ENCODE assay signal across 19 cellular contexts in genomic region chr5:81657386-81657785, GRCh38.
DNase-seq lines count a peak whose midpoint lies in the region; ATAC-seq and TF ChIP-seq lines count a peak whose summit lies in the region.
"Had no signal": no experiment of that assay in that cellular context is flagged by ENCODE, and none has a peak within 500 bp of the region (broad histone marks: within the 10 kb centered on the region; RNA-seq: fewer than 3 reads in every experiment).

No MANE protein-coding gene starts in this region.

- no peaks in the 10 kb centered on the region for H3K27me3 ChIP-seq in SK-N-SH (ENCODE audit: insufficient read depth)
- no peaks in the 10 kb centered on the region for H3K27me3 ChIP-seq in transverse colon
- no peaks in the 10 kb centered on the region for H3K27me3 ChIP-seq in neuronal stem cell (ENCODE audit: control insufficient read depth in 3 of 3, insufficient read depth in 3 of 3, low read depth in 1 of 3, low read length in 3 of 3)
- H3K27me3 ChIP-seq: stomach, uterus had no signal

- H3K36me3 ChIP-seq in SK-N-SH (replicated peaks in 1 of 2; ENCODE audit: control insufficient read depth in 1 of 2, insufficient read depth in 2 of 2, low read length in 1 of 2) = no peaks in the 10 kb centered on the region
- no peaks in the 10 kb centered on the region for H3K36me3 ChIP-seq in transverse colon
- H3K36me3 ChIP-seq in neuronal stem cell (replicated peaks in 1 of 2; ENCODE audit: control insufficient read depth in 2 of 2, insufficient read depth in 2 of 2, low read length in 2 of 2) = peaks cover 0 to 32% of the 10 kb centered on the region in 2 donors
- H3K36me3 ChIP-seq: stomach, uterus had no signal

- no peak overlapping the region for H3K4me3 Mint-ChIP-seq in chondrocyte (ENCODE audit: unreplicated experiment)
- H3K4me3 Mint-ChIP-seq: activated CD8-positive, alpha-beta memory T cell treated with anti-CD3 and anti-CD28 coated beads, Interleukin-2, amount 10 ng/mL, durations not matched to agents 7 days and 5 days; CD4-positive, alpha-beta T cell; memory B cell; neural crest cell; T-helper 2 cell treated with Interferon-gamma antibody and Interleukin-4, amounts not matched to agents 5 μg/mL and 100 μg/mL, for 36 hours had no signal

- H3K18ac ChIP-seq in neuronal stem cell (ENCODE audit: low read length) = no peak overlapping the region

- no peak for TF ChIP-seq CTCF in SK-N-SH (IDR thresholded peaks at IDR 0.05)
- no peak for TF ChIP-seq CTCF in fibroblast of mammary gland (conservative IDR thresholded peaks at IDR 0.05; ENCODE audit: control insufficient read depth, insufficient read depth, low read depth, low read length)
- TF ChIP-seq CTCF in transverse colon (IDR thresholded peaks at IDR 0.05) = no peak
- TF ChIP-seq CTCF in chondrocyte (IDR thresholded peaks at IDR 0.05) = no peak
- no peak for TF ChIP-seq CTCF in coronary artery (IDR thresholded peaks at IDR 0.05)

- H2BK15ac ChIP-seq in neuronal stem cell (ENCODE audit: low read length) = no peak overlapping the region

- H3K9me2 ChIP-seq in SK-N-SH = no peaks in the 10 kb centered on the region

- no peak for TF ChIP-seq POLR2A in transverse colon (IDR thresholded peaks at IDR 0.05)

- no peak for ATAC-seq in SK-N-SH treated with all-trans-retinoic acid at 6 μM for 48 hours
- ATAC-seq: activated CD8-positive, alpha-beta memory T cell treated with anti-CD3 and anti-CD28 coated beads, Interleukin-2, amount 10 ng/mL, durations not matched to agents 7 days and 5 days had no signal

- no peak for TF ChIP-seq RAD21 in SK-N-SH (IDR thresholded peaks at IDR 0.05; ENCODE audit: low read length)

- H3K14ac ChIP-seq in neuronal stem cell (ENCODE audit: low read length) = no peak overlapping the region

- H3K79me1 ChIP-seq in neuronal stem cell (ENCODE audit: low read depth, low read length) = peaks cover 1% of the 10 kb centered on the region

- POLR2A ChIA-PET in SK-N-SH (lab: Yijun Ruan, JAX) = no interaction called here

- peaks cover 13% of the 10 kb centered on the region for H3K4me1 Mint-ChIP-seq in chondrocyte (ENCODE audit: low read depth)
- H3K4me1 Mint-ChIP-seq: activated CD8-positive, alpha-beta memory T cell treated with anti-CD3 and anti-CD28 coated beads, Interleukin-2, amount 10 ng/mL, durations not matched to agents 7 days and 5 days; neural crest cell had no signal

- H3K36me3 Mint-ChIP-seq in chondrocyte (ENCODE audit: low read depth) = peaks cover 2% of the 10 kb centered on the region

- TF ChIP-seq EP300 in SK-N-SH (IDR thresholded peaks at IDR 0.05; ENCODE audit: borderline replicate concordance in 1 of 2, low read depth in 1 of 2, low read length in 1 of 2) (no peak), transverse colon (IDR thresholded peaks at IDR 0.05; ENCODE audit: low read depth) (no peak)

- H2AK5ac ChIP-seq in neuronal stem cell (ENCODE audit: low read depth, low read length) = no peak overlapping the region

- no peak overlapping the region for H4K8ac ChIP-seq in neuronal stem cell (ENCODE audit: low read depth, low read length)

- H3K79me2 ChIP-seq in SK-N-SH (ENCODE audit: insufficient read depth) = no peaks in the 10 kb centered on the region; the same call in 1 of the 2 replicates

- CTCF ChIA-PET in SK-N-SH (lab: Yijun Ruan, JAX) = interaction anchor here (0.8 kb wide), 1 partner anchor 16 kb away, joined by 3 read pairs; no protein-coding TSS in a partner anchor

- peaks cover 3% of the 10 kb centered on the region for H3F3A ChIP-seq in SK-N-SH (replicated peaks; ENCODE audit: insufficient read depth)

- H2AFZ ChIP-seq in SK-N-SH (ENCODE audit: low read depth) (no peak overlapping the region), neuronal stem cell (ENCODE audit: low read length) (no peak overlapping the region)

- no peak overlapping the region for H3K23ac ChIP-seq in neuronal stem cell (ENCODE audit: low read depth, low read length, poor library complexity)

- no peak overlapping the region for H3K27ac ChIP-seq in SK-N-SH (ENCODE audit: low read depth in 2 of 2, low read length in 1 of 2)
- H3K27ac ChIP-seq in transverse colon = peak overlapping the region in 2 of 4 donors; percentile 26 to 36
- no peak overlapping the region for H3K27ac ChIP-seq in coronary artery
- no peak overlapping the region for H3K27ac ChIP-seq in neuronal stem cell (replicated peaks; ENCODE audit: low read length)
- H3K27ac ChIP-seq: stomach, uterus had no signal

- H4K20me1 ChIP-seq in SK-N-SH (ENCODE audit: insufficient read depth) = no peaks in the 10 kb centered on the region; the same call in 1 of the 2 replicates

- no peak overlapping the region for H2BK120ac ChIP-seq in neuronal stem cell (ENCODE audit: low read depth, low read length)

- peak; percentile 28 for DNase-seq in SK-N-SH
- DNase-seq in NCI-H69 (lab: John Stamatoyannopoulos, UW) = peak; percentile 88
- peak; percentile 5 for DNase-seq in fibroblast of mammary gland (ENCODE audit: low read depth)
- peak; percentile 44 for DNase-seq in transverse colon
- DNase-seq in chondrocyte (ENCODE audit: low spot score) = no peak
- no peak for DNase-seq in coronary artery (ENCODE audit: low spot score)
- no peak for DNase-seq in neuronal stem cell (ENCODE audit: low spot score)
- DNase-seq: activated CD4-positive, CD25-positive, alpha-beta regulatory T cell treated with anti-CD3 and anti-CD28 coated beads, Interleukin-2, amount 50 U/mL, for 72 hours; activated CD8-positive, alpha-beta memory T cell treated with anti-CD3 and anti-CD28 coated beads, Interleukin-2, amount 10 ng/mL, durations not matched to agents 7 days and 5 days; aorta; CD4-positive, alpha-beta T cell; GDM1; MV-4-11; stomach; uterus had no signal

- no peak overlapping the region for H4K91ac ChIP-seq in neuronal stem cell (ENCODE audit: low read depth, low read length, poor library complexity)

- no peaks in the 10 kb centered on the region for H3K9me3 ChIP-seq in SK-N-SH
- H3K9me3 ChIP-seq in transverse colon = no peaks in the 10 kb centered on the region
- peaks cover 0 to 8% of the 10 kb centered on the region in 2 donors for H3K9me3 ChIP-seq in neuronal stem cell (replicated peaks in 1 of 2; ENCODE audit: control insufficient read depth in 2 of 2, insufficient read depth in 1 of 2, low read depth in 1 of 2, low read length in 2 of 2)
- H3K9me3 ChIP-seq: stomach, uterus had no signal

- H3K9me3 Mint-ChIP-seq in chondrocyte (ENCODE audit: low read depth) = peaks cover 6% of the 10 kb centered on the region

- H3K27me3 Mint-ChIP-seq in chondrocyte (ENCODE audit: low read depth) = no peaks in the 10 kb centered on the region
- H3K27me3 Mint-ChIP-seq: activated CD8-positive, alpha-beta memory T cell treated with anti-CD3 and anti-CD28 coated beads, Interleukin-2, amount 10 ng/mL, durations not matched to agents 7 days and 5 days; CD4-positive, alpha-beta T cell; memory B cell had no signal

- H3K4me1 ChIP-seq in SK-N-SH (ENCODE audit: control insufficient read depth in 1 of 2, insufficient read depth in 2 of 2, low read depth in 1 of 2, low read length in 1 of 2) = no peaks in the 10 kb centered on the region; a peak in 1 of 4 replicates
- peaks cover 0 to 21% (median 10%) of the 10 kb centered on the region in 4 donors for H3K4me1 ChIP-seq in transverse colon
- H3K4me1 ChIP-seq in neuronal stem cell (ENCODE audit: control insufficient read depth in 2 of 2, insufficient read depth in 1 of 2, low read depth in 1 of 2, low read length in 2 of 2) = no peaks in the 10 kb centered on the region
- H3K4me1 ChIP-seq: uterus had no signal

- no peak overlapping the region for H2BK12ac ChIP-seq in neuronal stem cell (ENCODE audit: low read length)

- WGBS in SK-N-SH (ENCODE audit: low lambda C conversion rate) = 63% methylated on average over 1 of the region's 1 CpG
- 51 to 58% methylated on average over 1 of the region's 1 CpG for WGBS in transverse colon (ENCODE audit: low coverage in 1 of 2), 2 donors
- no CpG with 5 or more reads among the region's 1 CpG for WGBS in neuronal stem cell (ENCODE audit: extremely low coverage in 2 of 2, insufficient read length in 2 of 2, insufficient replicate concordance in 1 of 2), 2 donors

- no peak overlapping the region for H2BK5ac ChIP-seq in neuronal stem cell (ENCODE audit: low read length)

- H3K27ac Mint-ChIP-seq in chondrocyte (ENCODE audit: unreplicated experiment) = no peak overlapping the region
- H3K27ac Mint-ChIP-seq: activated CD8-positive, alpha-beta memory T cell treated with anti-CD3 and anti-CD28 coated beads, Interleukin-2, amount 10 ng/mL, durations not matched to agents 7 days and 5 days; CD4-positive, alpha-beta T cell; memory B cell; T-helper 2 cell treated with Interferon-gamma antibody and Interleukin-4, amounts not matched to agents 5 μg/mL and 100 μg/mL, for 36 hours had no signal

- intact Hi-C loops in transverse colon (cut with DNase I; ENCODE audit: low total_unique reads) = no loop called here

- H3K4me2 ChIP-seq in SK-N-SH (no peak overlapping the region), neuronal stem cell (ENCODE audit: insufficient read depth, low read length, poor library complexity, severe bottlenecking) (no peak overlapping the region)

- H3K4me3 ChIP-seq in SK-N-SH (ENCODE audit: low read depth in 2 of 2, low read length in 1 of 2) = no peak overlapping the region
- no peak overlapping the region for H3K4me3 ChIP-seq in fibroblast of mammary gland (ENCODE audit: control insufficient read depth, low read depth, low read length)
- no peak overlapping the region for H3K4me3 ChIP-seq in transverse colon
- no peak overlapping the region for H3K4me3 ChIP-seq in coronary artery
- no peak overlapping the region for H3K4me3 ChIP-seq in neuronal stem cell (ENCODE audit: low read length in 2 of 2)
- H3K4me3 ChIP-seq: stomach, uterus had no signal

- H3K4ac ChIP-seq in neuronal stem cell (ENCODE audit: low read length) = no peak overlapping the region

- in situ Hi-C loops in transverse colon (cut with MboI; ENCODE audit: low pct_ligation_motif_present in 1 of 4, low pct_unique_long_range_greater_than_20kb in 1 of 4, low sequenced_read_pairs in 3 of 4) = no loop called here

- H3K9ac ChIP-seq in SK-N-SH (no peak overlapping the region), neuronal stem cell (ENCODE audit: low read depth, low read length, poor library complexity) (no peak overlapping the region)

TF ChIP-seq in SK-N-SH, 30 proteins besides CTCF, POLR2A, EP300 and RAD21 (continues in another document):
- TF ChIP-seq GABPA (IDR thresholded peaks at IDR 0.05; ENCODE audit: low read depth) (no peak), SIN3A (IDR thresholded peaks at IDR 0.05; ENCODE audit: borderline replicate concordance, low read depth, low read length) (no peak), NFIC (IDR thresholded peaks at IDR 0.05; ENCODE audit: borderline replicate concordance) (no peak; the same call in 1 of the 2 replicates)

TF ChIP-seq in SK-N-SH treated with all-trans-retinoic acid at 6 μM for 48 hours, 23 proteins besides CTCF, POLR2A, EP300 and RAD21 (continues in another document):
- TF ChIP-seq ZC3H10 (CRISPR knock-in tag; IDR thresholded peaks at IDR 0.05) (no peak), GLIS3 (CRISPR knock-in tag; IDR thresholded peaks at IDR 0.05) (no peak)

Comparison
In these comparisons a context has a peak if more than half of its experiments do, and no peak if none do; other contexts are left out.
1. DNase-seq: peak in SK-N-SH (single experiment), NCI-H69 (single experiment), fibroblast of mammary gland (single experiment) and transverse colon (single experiment); none in chondrocyte (single experiment), coronary artery (single experiment) and neuronal stem cell (single experiment).